In the genomic region with DNA sequence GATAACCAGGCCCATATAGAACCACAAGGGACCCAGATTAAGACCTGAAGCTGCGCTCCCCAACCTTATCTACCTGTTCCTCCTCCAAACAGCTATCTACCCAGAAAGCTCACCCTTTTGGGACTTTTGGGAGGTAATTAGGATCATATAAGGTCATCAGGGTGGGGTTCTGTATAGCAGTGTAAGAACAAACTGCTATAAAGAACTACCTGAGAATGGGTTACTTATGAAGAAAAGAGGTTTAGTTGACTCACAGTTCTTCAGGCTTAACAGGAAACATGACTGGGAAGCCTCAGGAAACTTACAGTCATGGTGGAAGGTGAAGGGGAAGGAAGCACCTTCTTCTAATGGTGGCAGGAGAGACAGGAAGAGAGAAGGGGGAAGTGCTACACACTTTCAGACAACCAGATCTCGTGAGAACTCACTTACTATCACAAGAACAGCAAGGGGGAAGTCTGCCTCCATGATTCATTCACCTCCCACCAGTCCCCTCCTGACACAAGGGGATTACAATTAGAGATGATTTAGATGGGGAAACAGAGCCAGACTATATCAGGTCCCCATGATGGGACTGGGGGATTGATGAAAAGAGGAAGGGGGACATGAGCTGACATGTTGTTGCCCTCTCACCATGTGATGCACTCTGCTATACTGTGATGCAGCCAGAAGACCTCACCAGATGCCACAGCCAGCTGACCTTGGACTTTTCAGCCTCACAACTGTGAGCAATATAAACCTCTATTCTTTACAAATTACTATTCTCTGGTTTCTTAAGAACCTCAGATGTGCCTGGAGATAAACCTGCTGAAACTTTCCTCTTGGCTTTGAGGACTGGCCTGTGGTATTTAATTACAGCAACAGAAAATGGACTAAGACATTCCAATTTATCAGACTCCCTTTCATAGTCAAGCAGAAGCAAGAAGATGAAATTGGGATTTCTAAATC, we compare ENCODE assay signal across 20 cellular contexts. TPM values are rescaled to one million over a fixed set of nuclear protein-coding genes. Genes with fewer than 3 reads are reported as not detected.
A peak's percentile ranks its signal among the peaks of the same experiment; 100 is the strongest.
DNase-seq lines count a peak whose midpoint lies in the region; ATAC-seq, FAIRE-seq and TF ChIP-seq lines count a peak whose summit lies in the region.
"Had no signal": no experiment of that assay in that cellular context is flagged by ENCODE, and none has a peak within 500 bp of the region (broad histone marks: within the 10 kb centered on the region; RNA-seq: fewer than 3 reads in every experiment).

No MANE protein-coding gene starts in this region.

- H3K4me1 Mint-ChIP-seq in astrocyte (ENCODE audit: low read depth, unreplicated experiment), result peaks cover 4% of the 10 kb centered on the region
- H3K4me1 Mint-ChIP-seq: central memory CD8-positive, alpha-beta T cell had no signal

- no peaks in the 10 kb centered on the region for H3K27me3 Mint-ChIP-seq in astrocyte (ENCODE audit: low read depth, unreplicated experiment)
- H3K27me3 Mint-ChIP-seq: central memory CD8-positive, alpha-beta T cell had no signal

- no peaks in the 10 kb centered on the region for H3K36me3 Mint-ChIP-seq in astrocyte (ENCODE audit: low read depth, unreplicated experiment)

- H2AFZ ChIP-seq in OCI-LY3 (ENCODE audit: low read depth, low read length) (peak overlapping the region; percentile 41; the same call in 1 of the 2 replicates), astrocyte (ENCODE audit: low read depth, low read length) (no peak overlapping the region)

- H3K27ac Mint-ChIP-seq in astrocyte (ENCODE audit: unreplicated experiment), result peak overlapping the region; percentile 21

- intact Hi-C loops in uterus (cut with DNase I; ENCODE audit: low total_unique reads), result no loop called here

- H3K9me3 Mint-ChIP-seq in astrocyte (ENCODE audit: unreplicated experiment), result no peaks in the 10 kb centered on the region
- H3K9me3 Mint-ChIP-seq: central memory CD8-positive, alpha-beta T cell had no signal

- H3K4me3 ChIP-seq in BE2C (ENCODE audit: low read depth, low read length) (no peak overlapping the region), OCI-LY3 (ENCODE audit: low read length) (peak overlapping the region; percentile 24; the same call in 1 of the 2 replicates), astrocyte (ENCODE audit: insufficient read depth, low read depth, low read length) (no peak overlapping the region), uterus (no peak overlapping the region)
- H3K4me3 ChIP-seq: right atrium auricular region, tibial artery had no signal

- H3K4me2 ChIP-seq in OCI-LY3 (ENCODE audit: low read length) (peak overlapping the region; percentile 18; the same call in 1 of the 2 replicates), astrocyte (ENCODE audit: low read length) (no peak overlapping the region)

- no peak overlapping the region for H3K9ac ChIP-seq in OCI-LY3 (ENCODE audit: low read length)
- H3K9ac ChIP-seq in astrocyte (ENCODE audit: low read length), result no peak overlapping the region

- DNase-seq in BE2C (peak; percentile 39), CD1c-positive myeloid dendritic cell (ENCODE audit: extremely low spot score) (peak; percentile 67), astrocyte (ENCODE audit: low read depth) (no peak), COLO829 (ENCODE audit: low spot score) (no peak), uterus (no peak)
- DNase-seq: activated CD4-positive, alpha-beta T cell treated with anti-CD3 and anti-CD28 coated beads, Interleukin-2, amount 50 U/mL, for 4 hours; AML-193; anterior cingulate cortex; foreskin melanocyte; kidney glomerular epithelial cell; NCI-H1694 treated with DMSO at 0.1 percent for 48 hours; NCI-H345; NK-92 treated with Interleukin-12 subunit alpha and Interleukin-12 subunit beta, amount 100 ng/mL, for 24 hours; RPMI8226; stimulated activated CD4-positive, alpha-beta T cell treated with anti-CD3 and anti-CD28 coated beads, Interleukin-12 subunit alpha, Interleukin-12 subunit beta, amount 100 ng/mL, for 4 hours; tibial artery had no signal

- H4K20me1 ChIP-seq in OCI-LY3 (ENCODE audit: insufficient read depth, low read length) (no peaks in the 10 kb centered on the region), astrocyte (ENCODE audit: insufficient read depth, low read length) (no peaks in the 10 kb centered on the region)

- H3K4me1 ChIP-seq in BE2C (peaks cover 34% of the 10 kb centered on the region), OCI-LY3 (ENCODE audit: low read length) (peaks cover 9% of the 10 kb centered on the region), astrocyte (ENCODE audit: insufficient read depth, low read length) (no peaks in the 10 kb centered on the region), uterus (no peaks in the 10 kb centered on the region)
- H3K4me1 ChIP-seq: right atrium auricular region, tibial artery had no signal

- no peak for ATAC-seq in GM18517 (IDR thresholded peaks at IDR 0.05; ENCODE audit: unreplicated experiment)

- TF ChIP-seq POLR2A in uterus (IDR thresholded peaks at IDR 0.05), result no peak

- H3K27ac ChIP-seq in OCI-LY3 (ENCODE audit: low read length) (no peak overlapping the region), astrocyte (ENCODE audit: low read depth, low read length) (no peak overlapping the region), uterus (no peak overlapping the region)
- H3K27ac ChIP-seq: right atrium auricular region, tibial artery had no signal

- H3K9me3 ChIP-seq in BE2C (no peaks in the 10 kb centered on the region), OCI-LY3 (ENCODE audit: insufficient read depth, low read length) (no peaks in the 10 kb centered on the region), astrocyte (ENCODE audit: insufficient read depth, low read depth, low read length) (no peaks in the 10 kb centered on the region), uterus (no peaks in the 10 kb centered on the region)
- H3K9me3 ChIP-seq: right atrium auricular region, tibial artery had no signal

- FAIRE-seq in astrocyte (lab: Jason Lieb, UNC), result no peak

- H3K36me3 ChIP-seq in BE2C, result no peaks in the 10 kb centered on the region
- H3K36me3 ChIP-seq in OCI-LY3 (replicated peaks; ENCODE audit: low read depth, low read length), result peaks cover 3% of the 10 kb centered on the region
- no peaks in the 10 kb centered on the region for H3K36me3 ChIP-seq in astrocyte (ENCODE audit: insufficient read depth, low read length)
- no peaks in the 10 kb centered on the region for H3K36me3 ChIP-seq in uterus
- H3K36me3 ChIP-seq: right atrium auricular region, tibial artery had no signal

- no peak for TF ChIP-seq CTCF in BE2C (IDR thresholded peaks at IDR 0.05; ENCODE audit: low read depth, low read length)
- no peak for TF ChIP-seq CTCF in OCI-LY3 (IDR thresholded peaks at IDR 0.05; ENCODE audit: low read depth, low read length)
- TF ChIP-seq CTCF in astrocyte (IDR thresholded peaks at IDR 0.05; ENCODE audit: insufficient read depth, low read depth, low read length), result no peak
- no peak for TF ChIP-seq CTCF in uterus (IDR thresholded peaks at IDR 0.05)

- H3K4me3 Mint-ChIP-seq in astrocyte (ENCODE audit: unreplicated experiment), result no peak overlapping the region
- H3K4me3 Mint-ChIP-seq: central memory CD8-positive, alpha-beta T cell had no signal

- no peaks in the 10 kb centered on the region for H3K27me3 ChIP-seq in BE2C
- 0 out of 2 replicates have a peak, but pooled peaks cover 3% of the 10 kb centered on the region for H3K27me3 ChIP-seq in OCI-LY3 (ENCODE audit: low read depth, low read length)
- peaks cover 2% of the 10 kb centered on the region for H3K27me3 ChIP-seq in astrocyte (ENCODE audit: insufficient read depth, low read length)
- H3K27me3 ChIP-seq in uterus, result no peaks in the 10 kb centered on the region
- H3K27me3 ChIP-seq: right atrium auricular region, tibial artery had no signal

- H3K79me2 ChIP-seq in OCI-LY3 (ENCODE audit: low read length) (no peaks in the 10 kb centered on the region), astrocyte (ENCODE audit: insufficient read depth, low read length) (no peaks in the 10 kb centered on the region)

RNA-seq across cellular contexts. Expression of gene FMN1, which starts 15.3 kb away (rescaled TPM):
- 0.63 TPM for polyA plus RNA-seq in BE2C (2012; ENCODE audit: insufficient read depth, insufficient read length, low read depth)
- total RNA-seq in astrocyte (5.3 and 5.8 TPM in 2 replicates), uterus (1 to 10 TPM; 1.3 to 9.3 (median 5.0) TPM)

Comparison
In these comparisons a context has a peak if more than half of its experiments do, and no peak if none do; other contexts are left out.
1. DNase-seq: peak in BE2C (single experiment) and CD1c-positive myeloid dendritic cell (single experiment); none in astrocyte (single experiment), COLO829 (single experiment) and uterus (0 of 2).